Comparison of ENCODE assay signal across 24 cellular contexts in the genomic region with DNA sequence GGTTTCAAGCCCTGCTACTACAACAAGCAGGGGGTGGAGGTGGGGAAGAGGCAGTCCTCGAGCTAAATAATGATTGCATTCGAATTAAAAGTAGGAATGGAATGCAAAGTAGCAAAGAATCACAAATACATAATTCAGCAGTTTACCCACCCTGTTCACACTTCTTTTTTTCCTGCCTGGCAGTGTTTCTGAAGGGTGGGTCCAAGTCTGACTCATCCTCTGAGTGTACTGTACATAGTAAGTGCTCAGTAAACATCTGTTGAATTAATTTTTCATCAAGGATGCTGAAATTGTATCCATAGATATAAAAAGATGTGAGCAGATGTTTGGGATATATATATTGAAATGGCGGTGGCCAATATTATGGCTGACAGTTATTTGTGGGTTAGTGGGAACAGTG.
"Had no signal": no experiment of that assay in that cellular context is flagged by ENCODE, and none has a peak within 500 bp of the region (broad histone marks: within the 10 kb centered on the region; RNA-seq: fewer than 3 reads in every experiment).

No MANE protein-coding gene starts in this region.

- H3K9me3 ChIP-seq: ascending aorta, breast epithelium, esophagus muscularis mucosa had no signal

- H3K36me3 ChIP-seq: ascending aorta, breast epithelium, esophagus muscularis mucosa had no signal

- H3K4me3 ChIP-seq: ascending aorta, breast epithelium, esophagus muscularis mucosa had no signal

- H3K4me1 ChIP-seq: ascending aorta, breast epithelium, esophagus muscularis mucosa had no signal

- H3K27ac ChIP-seq: ascending aorta, breast epithelium, esophagus muscularis mucosa had no signal

- ATAC-seq: activated CD4-positive, alpha-beta T cell treated with anti-CD3 and anti-CD28 coated beads for 36 hours; activated CD8-positive, alpha-beta T cell treated with anti-CD3 and anti-CD28 coated beads, Interleukin-2, amount 10 ng/mL, durations not matched to agents 7 days and 5 days; activated naive CD4-positive, alpha-beta T cell treated with anti-CD3 and anti-CD28 coated beads, Interleukin-2, amount 50 U/mL, for 72 hours; activated T-cell treated with anti-CD3 and anti-CD28 coated beads, Interleukin-2, amount 50 U/mL, for 72 hours; effector memory CD8-positive, alpha-beta T cell had no signal

- H3K27me3 ChIP-seq: ascending aorta, breast epithelium, esophagus muscularis mucosa had no signal

- DNase-seq: activated CD4-positive, alpha-beta memory T cell treated with anti-CD3 and anti-CD28 coated beads for 36 hours; activated CD4-positive, alpha-beta T cell treated with anti-CD3 and anti-CD28 coated beads for 36 hours; activated CD4-positive, alpha-beta T cell treated with anti-CD3 and anti-CD28 coated beads, Interleukin-2, amount 10 ng/mL, durations not matched to agents 24 days and 14 days; activated CD4-positive, CD25-positive, alpha-beta regulatory T cell; activated CD4-positive, CD25-positive, alpha-beta regulatory T cell treated with anti-CD3 and anti-CD28 coated beads, Interleukin-2, amount 50 U/mL, for 72 hours; activated CD8-positive, alpha-beta memory T cell treated with anti-CD3 and anti-CD28 coated beads, Interleukin-2, amount 50 U/mL, for 48 hours; activated CD8-positive, alpha-beta T cell treated with anti-CD3 and anti-CD28 coated beads, Interleukin-2, amount 10 ng/mL, durations not matched to agents 7 days and 5 days; activated gamma-delta T cell; activated naive CD4-positive, alpha-beta T cell; activated naive CD4-positive, alpha-beta T cell treated with anti-CD3 and anti-CD28 coated beads, Interleukin-2, amount 10 ng/mL, durations not matched to agents 7 days and 5 days; activated naive CD8-positive, alpha-beta T cell treated with anti-CD3 and anti-CD28 coated beads, Interleukin-2, amount 10 ng/mL, durations not matched to agents 7 days and 5 days; activated T-cell treated with anti-CD3 and anti-CD28 coated beads for 4 hours; activated T-cell treated with anti-CD3 and anti-CD28 coated beads, Interleukin-2, amount 50 U/mL, for 24 hours; activated T-cell treated with anti-CD3 and anti-CD28 coated beads, Interleukin-2, amount 50 U/mL, for 72 hours; cortex of kidney; dermis blood vessel endothelial cell; effector CD4-positive, alpha-beta T cell; effector memory CD8-positive, alpha-beta T cell; erythroblast; T-helper 2 cell had no signal
